15 cellular contexts compared by ENCODE assay signal in the genomic region with DNA sequence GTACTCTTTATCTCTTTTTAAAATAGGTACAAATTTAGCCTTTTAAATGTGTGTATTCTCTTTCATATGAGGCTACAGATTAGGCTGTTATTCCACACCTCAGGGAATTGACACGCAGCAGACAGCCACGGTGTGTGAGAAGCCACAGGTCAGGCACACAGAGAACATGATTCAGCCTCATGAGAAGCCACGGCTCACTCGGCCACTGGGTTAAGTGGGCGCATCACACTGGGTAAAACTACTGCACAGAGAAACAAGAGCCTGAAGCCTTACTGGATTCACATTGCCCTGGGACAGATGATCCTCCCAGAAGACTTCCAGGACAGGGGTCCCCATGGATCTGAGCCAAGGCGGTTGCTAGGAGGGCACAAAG. TPM values are rescaled to one million over a fixed set of nuclear protein-coding genes. Genes with fewer than 3 reads are reported as not detected.
DNase-seq lines count a peak whose midpoint lies in the region; ATAC-seq and TF ChIP-seq lines count a peak whose summit lies in the region.
"Had no signal": no experiment of that assay in that cellular context is flagged by ENCODE, and none has a peak within 500 bp of the region (broad histone marks: within the 10 kb centered on the region; RNA-seq: fewer than 3 reads in every experiment).

No MANE protein-coding gene starts in this region.

- POLR2A ChIA-PET in activated CD4-positive, alpha-beta T cell treated with anti-CD3 and anti-CD28 coated beads for 36 hours (lab: Charles Lee): no interaction called here

- TF ChIP-seq CTCF in natural killer cell (IDR thresholded peaks at IDR 0.05): no peak

- peak; percentile 37 for DNase-seq in activated CD4-positive, alpha-beta T cell treated with anti-CD3 and anti-CD28 coated beads for 36 hours
- DNase-seq in activated CD4-positive, alpha-beta T cell treated with anti-CD3 and anti-CD28 coated beads for 48 hours: no peak
- DNase-seq in activated T-cell treated with anti-CD3 and anti-CD28 coated beads, Interleukin-2, amount 50 U/mL, for 48 hours: peak; percentile 38 to 42
- DNase-seq in natural killer cell (no peak), NCI-H1436 treated with DMSO at 0.1 percent for 48 hours (lab: John Stamatoyannopoulos, UW) (no peak)
- DNase-seq: endodermal cell; foreskin fibroblast; MG63; NK-92 treated with Interleukin-12 subunit alpha and Interleukin-12 subunit beta, amount 100 ng/mL, for 24 hours had no signal

- H3K4me1 Mint-ChIP-seq in activated CD4-positive, alpha-beta T cell treated with anti-CD3 and anti-CD28 coated beads for 36 hours: peaks cover 37% of the 10 kb centered on the region
- peaks cover 84 to 88% of the 10 kb centered on the region in 2 donors for H3K4me1 Mint-ChIP-seq in natural killer cell
- H3K4me1 Mint-ChIP-seq: endodermal cell, WTC11 had no signal

- no peaks in the 10 kb centered on the region for H3K27me3 Mint-ChIP-seq in activated CD4-positive, alpha-beta T cell treated with anti-CD3 and anti-CD28 coated beads for 36 hours
- H3K27me3 Mint-ChIP-seq in natural killer cell (ENCODE audit: low read depth in 2 of 2): no peaks in the 10 kb centered on the region

- peak; percentile 54 for ATAC-seq in activated CD4-positive, alpha-beta T cell treated with anti-CD3 and anti-CD28 coated beads for 36 hours
- ATAC-seq in natural killer cell: peak; percentile 41 to 42 (median 41)
- ATAC-seq in GM18517 (IDR thresholded peaks at IDR 0.05; ENCODE audit: unreplicated experiment): no peak
- no peak for ATAC-seq in HG03342 (IDR thresholded peaks at IDR 0.05; ENCODE audit: unreplicated experiment)
- ATAC-seq: WTC11 had no signal

- H3K27ac Mint-ChIP-seq in activated CD4-positive, alpha-beta T cell treated with anti-CD3 and anti-CD28 coated beads for 36 hours: peak overlapping the region; percentile 77
- H3K27ac Mint-ChIP-seq in natural killer cell: peak overlapping the region; percentile 96 to 97

- peaks cover 48% of the 10 kb centered on the region for H3K36me3 Mint-ChIP-seq in activated CD4-positive, alpha-beta T cell treated with anti-CD3 and anti-CD28 coated beads for 36 hours (ENCODE audit: low read depth)
- no peaks in the 10 kb centered on the region for H3K36me3 Mint-ChIP-seq in natural killer cell

- TF ChIP-seq POLR2A in GM19099 (IDR thresholded peaks at IDR 0.05; ENCODE audit: extremely low read depth, insufficient read length, low read depth): peak; percentile 27

- CTCF ChIA-PET in activated CD4-positive, alpha-beta T cell treated with anti-CD3 and anti-CD28 coated beads for 36 hours (lab: Charles Lee): interaction anchor here (0.6 kb wide), 1 partner anchor 26 kb away, joined by 3 read pairs; no protein-coding TSS in a partner anchor

- H3K9me3 Mint-ChIP-seq in activated CD4-positive, alpha-beta T cell treated with anti-CD3 and anti-CD28 coated beads for 36 hours (ENCODE audit: low read depth): no peaks in the 10 kb centered on the region
- no peaks in the 10 kb centered on the region for H3K9me3 Mint-ChIP-seq in natural killer cell
- H3K9me3 Mint-ChIP-seq: endodermal cell, WTC11 had no signal

- intact Hi-C loops in activated CD4-positive, alpha-beta T cell treated with anti-CD3 and anti-CD28 coated beads for 36 hours (cut with DNase I, micrococcal nuclease): no loop called here
- intact Hi-C loops in natural killer cell (cut with micrococcal nuclease): loop anchor here (2.0 kb wide), 1 partner anchor 41 kb away; no protein-coding TSS in a partner anchor

- H3K4me3 Mint-ChIP-seq in activated CD4-positive, alpha-beta T cell treated with anti-CD3 and anti-CD28 coated beads for 36 hours: peak overlapping the region; percentile 56
- H3K4me3 Mint-ChIP-seq in natural killer cell: peak overlapping the region; percentile 82
- H3K4me3 Mint-ChIP-seq: endodermal cell, WTC11 had no signal

RNA-seq across cellular contexts. Expression of gene LPCAT1, which starts 28.2 kb away (rescaled TPM):
- total RNA-seq in activated CD4-positive, alpha-beta T cell treated with anti-CD3 and anti-CD28 coated beads for 36 hours: 10 to 100 TPM; 42.5 to 54.5 TPM
- total RNA-seq in natural killer cell: 100 to 1,000 TPM; 196 to 302 (median 252) TPM

RNA-seq across cellular contexts. Expression of gene SLC6A3, which starts 50.3 kb away (rescaled TPM):
- not detected for total RNA-seq in activated CD4-positive, alpha-beta T cell treated with anti-CD3 and anti-CD28 coated beads for 36 hours
- total RNA-seq in natural killer cell: not detected
- total RNA-seq: lung microvascular endothelial cell, smooth muscle cell had no signal

Comparison
In these comparisons a context has a peak if more than half of its experiments do, and no peak if none do; other contexts are left out.
1. DNase-seq: peak in activated CD4-positive, alpha-beta T cell treated with anti-CD3 and anti-CD28 coated beads for 36 hours (single experiment) and activated T-cell treated with anti-CD3 and anti-CD28 coated beads, Interleukin-2, amount 50 U/mL, for 48 hours (2 of 2); none in activated CD4-positive, alpha-beta T cell treated with anti-CD3 and anti-CD28 coated beads for 48 hours (single experiment), natural killer cell (single experiment) and NCI-H1436 treated with DMSO at 0.1 percent for 48 hours (single experiment).
2. ATAC-seq: peak in activated CD4-positive, alpha-beta T cell treated with anti-CD3 and anti-CD28 coated beads for 36 hours (single experiment) and natural killer cell (3 of 3); none in GM18517 (single experiment) and HG03342 (single experiment).